Comparison of ENCODE assay signal across 17 cellular contexts in genomic region chr6:147065786-147066185, GRCh38.
A peak's percentile ranks its signal among the peaks of the same experiment; 100 is the strongest.
DNase-seq lines count a peak whose midpoint lies in the region; ATAC-seq lines count a peak whose summit lies in the region.
"Had no signal": no experiment of that assay in that cellular context is flagged by ENCODE, and none has a peak within 500 bp of the region (broad histone marks: within the 10 kb centered on the region; RNA-seq: fewer than 3 reads in every experiment).

No MANE protein-coding gene starts in this region.

- no peak overlapping the region for H3K4me3 ChIP-seq in effector memory CD4-positive, alpha-beta T cell (ENCODE audit: insufficient read depth, low read depth, low read length, poor library complexity, severe bottlenecking)
- H3K4me3 ChIP-seq: thyroid gland had no signal

- H3K27me3 ChIP-seq in effector memory CD4-positive, alpha-beta T cell (replicated peaks; ENCODE audit: control insufficient read depth, insufficient read depth, low read length, poor library complexity, severe bottlenecking) = no peaks in the 10 kb centered on the region
- H3K27me3 ChIP-seq: thyroid gland had no signal

- peak; percentile 72 for DNase-seq in COR-L47 (lab: John Stamatoyannopoulos, UW)
- peak; percentile 22 for DNase-seq in M059J (ENCODE audit: low read depth)
- peak; percentile 74 for DNase-seq in NCI-H2196 (lab: John Stamatoyannopoulos, UW; ENCODE audit: unreplicated experiment)
- peak; percentile 26 for DNase-seq in dermis blood vessel endothelial cell
- no peak for DNase-seq in activated CD4-positive, alpha-beta T cell treated with anti-CD3 and anti-CD28 coated beads, Interleukin-2, amount 50 U/mL, for 48 hours
- DNase-seq in effector memory CD4-positive, alpha-beta T cell = no peak
- no peak for DNase-seq in activated gamma-delta T cell treated with Interleukin-2 at 50 U/mL for 16 hours
- DNase-seq: activated CD4-positive, alpha-beta T cell treated with anti-CD3 and anti-CD28 coated beads for 1 hour; activated CD8-positive, alpha-beta memory T cell treated with anti-CD3 and anti-CD28 coated beads for 24 hours; activated T-cell treated with anti-CD3 and anti-CD28 coated beads, Interleukin-2, amount 50 U/mL, for 4 hours; DMS 273 treated with DMSO at 0.1 percent for 48 hours; NCI-H226; stimulated activated CD4-positive, alpha-beta T cell treated with anti-CD3 and anti-CD28 coated beads, Interleukin-2, amount 100 ng/mL, for 24 hours; stimulated activated naive CD4-positive, alpha-beta T cell treated with Interleukin-2 at 50 U/mL for 16 hours; thyroid gland had no signal

- no peak overlapping the region for H3K27ac ChIP-seq in effector memory CD4-positive, alpha-beta T cell (ENCODE audit: insufficient read depth, low read length, poor library complexity, severe bottlenecking)
- H3K27ac ChIP-seq: thyroid gland had no signal

- ATAC-seq in GM21526 (IDR thresholded peaks at IDR 0.05; ENCODE audit: low FRiP score, unreplicated experiment) = no peak
- ATAC-seq: activated T-cell treated with anti-CD3 and anti-CD28 coated beads, Interleukin-2, amount 50 U/mL, for 4 hours; left lobe of liver had no signal

- H3K4me1 ChIP-seq in effector memory CD4-positive, alpha-beta T cell (ENCODE audit: control insufficient read depth, insufficient read depth, low read length, poor library complexity, severe bottlenecking) = no peaks in the 10 kb centered on the region
- H3K4me1 ChIP-seq: thyroid gland had no signal

- no peaks in the 10 kb centered on the region for H3K36me3 ChIP-seq in effector memory CD4-positive, alpha-beta T cell (ENCODE audit: control insufficient read depth, insufficient read depth, low read length)
- H3K36me3 ChIP-seq: thyroid gland had no signal

- no peaks in the 10 kb centered on the region for H3K9me3 ChIP-seq in effector memory CD4-positive, alpha-beta T cell (ENCODE audit: control insufficient read depth, low read length)
- H3K9me3 ChIP-seq: thyroid gland had no signal

Comparison
In these comparisons a context has a peak if more than half of its experiments do, and no peak if none do; other contexts are left out.
1. DNase-seq: peak in COR-L47 (single experiment), M059J (single experiment), NCI-H2196 (single experiment) and dermis blood vessel endothelial cell (single experiment); none in activated CD4-positive, alpha-beta T cell treated with anti-CD3 and anti-CD28 coated beads, Interleukin-2, amount 50 U/mL, for 48 hours (0 of 2), effector memory CD4-positive, alpha-beta T cell (0 of 3) and activated gamma-delta T cell treated with Interleukin-2 at 50 U/mL for 16 hours (single experiment).